ENCODE assay signal across 12 cellular contexts in genomic region chr2:143705108-143705686, GRCh38.
DNase-seq lines count a peak whose midpoint lies in the region; TF ChIP-seq lines count a peak whose summit lies in the region.
"Had no signal": no experiment of that assay in that cellular context is flagged by ENCODE, and none has a peak within 500 bp of the region (broad histone marks: within the 10 kb centered on the region; RNA-seq: fewer than 3 reads in every experiment).

No MANE protein-coding gene starts in this region.

- intact Hi-C loops in activated CD4-positive, alpha-beta T cell treated with anti-CD3 and anti-CD28 coated beads, Interleukin-2, amount 10 ng/mL, durations not matched to agents 24 days and 14 days (cut with micrococcal nuclease) = loop anchor here (10.0 kb wide), 2 partner anchors 450 to 480 kb away; no protein-coding TSS in a partner anchor

- peaks cover 29% of the 10 kb centered on the region for H3K9me3 Mint-ChIP-seq in activated CD4-positive, alpha-beta T cell treated with anti-CD3 and anti-CD28 coated beads, Interleukin-2, amount 10 ng/mL, durations not matched to agents 24 days and 14 days

- no peak for TF ChIP-seq CTCF in retinal pigment epithelial cell (conservative IDR thresholded peaks at IDR 0.05; ENCODE audit: low read depth, low read length)

- DNase-seq in activated CD4-positive, alpha-beta T cell treated with anti-CD3 and anti-CD28 coated beads, Interleukin-2, amount 10 ng/mL, durations not matched to agents 24 days and 14 days = no peak
- DNase-seq in activated CD4-positive, alpha-beta T cell treated with anti-CD3 and anti-CD28 coated beads, Interleukin-2, amount 50 U/mL, for 1 hour = no peak
- DNase-seq in HuH-7 (ENCODE audit: low spot score) = peak; percentile 4
- peak; percentile 30 for DNase-seq in astrocyte of the hippocampus (ENCODE audit: low read depth, low spot score)
- DNase-seq in retinal pigment epithelial cell (ENCODE audit: low read depth) = peak; percentile 78
- no peak for DNase-seq in HuH-7.5 (ENCODE audit: low spot score)
- DNase-seq in NCI-H146 treated with DMSO at 0.1 percent for 48 hours (lab: John Stamatoyannopoulos, UW; ENCODE audit: unreplicated experiment) = no peak
- DNase-seq in C1 segment of cervical spinal cord (lab: John Stamatoyannopoulos, UW) = no peak
- DNase-seq: cortex of kidney; NCI-H524 treated with DMSO at 0.1 percent for 48 hours; stimulated activated naive B cell treated with anti-CD40 and anti-IgM and Interleukin-4, amounts not matched to agents 10 μg/mL and 1 μg/mL and 100 μg/mL, for 72 hours had no signal

- H3K36me3 Mint-ChIP-seq in activated CD4-positive, alpha-beta T cell treated with anti-CD3 and anti-CD28 coated beads, Interleukin-2, amount 10 ng/mL, durations not matched to agents 24 days and 14 days (ENCODE audit: low read depth) = peaks cover 78% of the 10 kb centered on the region

- no peak overlapping the region for H3K4me3 Mint-ChIP-seq in activated CD4-positive, alpha-beta T cell treated with anti-CD3 and anti-CD28 coated beads, Interleukin-2, amount 10 ng/mL, durations not matched to agents 24 days and 14 days
- H3K4me3 Mint-ChIP-seq: B cell; stimulated activated naive B cell treated with anti-CD40 and anti-IgM and Interleukin-4, amounts not matched to agents 10 μg/mL and 1 μg/mL and 100 μg/mL, for 72 hours had no signal

- H3K4me1 Mint-ChIP-seq in activated CD4-positive, alpha-beta T cell treated with anti-CD3 and anti-CD28 coated beads, Interleukin-2, amount 10 ng/mL, durations not matched to agents 24 days and 14 days = peaks cover 16% of the 10 kb centered on the region
- H3K4me1 Mint-ChIP-seq: B cell had no signal

- no peaks in the 10 kb centered on the region for H3K27me3 Mint-ChIP-seq in activated CD4-positive, alpha-beta T cell treated with anti-CD3 and anti-CD28 coated beads, Interleukin-2, amount 10 ng/mL, durations not matched to agents 24 days and 14 days
- H3K27me3 Mint-ChIP-seq: B cell; stimulated activated naive B cell treated with anti-CD40 and anti-IgM and Interleukin-4, amounts not matched to agents 10 μg/mL and 1 μg/mL and 100 μg/mL, for 72 hours had no signal

- no peak overlapping the region for H3K4me3 ChIP-seq in retinal pigment epithelial cell (ENCODE audit: low read length)

- peak overlapping the region; percentile 25 for H3K27ac Mint-ChIP-seq in activated CD4-positive, alpha-beta T cell treated with anti-CD3 and anti-CD28 coated beads, Interleukin-2, amount 10 ng/mL, durations not matched to agents 24 days and 14 days
- H3K27ac Mint-ChIP-seq: B cell; stimulated activated naive B cell treated with anti-CD40 and anti-IgM and Interleukin-4, amounts not matched to agents 10 μg/mL and 1 μg/mL and 100 μg/mL, for 72 hours had no signal

Comparison
In these comparisons a context has a peak if more than half of its experiments do, and no peak if none do; other contexts are left out.
1. DNase-seq: peak in HuH-7 (single experiment), astrocyte of the hippocampus (single experiment) and retinal pigment epithelial cell (single experiment); none in activated CD4-positive, alpha-beta T cell treated with anti-CD3 and anti-CD28 coated beads, Interleukin-2, amount 10 ng/mL, durations not matched to agents 24 days and 14 days (single experiment), activated CD4-positive, alpha-beta T cell treated with anti-CD3 and anti-CD28 coated beads, Interleukin-2, amount 50 U/mL, for 1 hour (single experiment), HuH-7.5 (single experiment), NCI-H146 treated with DMSO at 0.1 percent for 48 hours (single experiment) and C1 segment of cervical spinal cord (0 of 14).